ENCODE assay signal across 1 cellular context in the genomic region with DNA sequence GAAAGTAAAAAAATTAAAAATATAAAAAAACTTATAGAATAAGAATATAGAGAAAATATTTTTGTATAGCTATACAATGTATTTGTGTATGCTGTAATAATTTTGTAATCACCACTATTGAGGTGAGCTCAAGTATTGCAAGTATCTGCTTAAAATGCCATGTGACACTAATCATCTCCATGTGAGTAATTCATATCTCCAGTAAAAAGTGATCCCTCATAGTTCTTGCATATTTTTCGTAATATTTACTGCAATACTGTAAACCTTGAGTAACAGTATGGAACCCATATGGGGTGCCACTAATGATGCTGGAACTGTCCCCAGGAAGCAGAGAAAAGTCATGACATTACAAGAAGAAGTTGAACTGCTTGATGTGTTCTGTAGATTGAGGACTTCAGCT.
TF ChIP-seq lines count a peak whose summit lies in the region.

No MANE protein-coding gene starts in this region.

TF ChIP-seq in A549, 52 proteins besides CTCF, POLR2A, EP300 and RAD21 (continued from another document):
- TF ChIP-seq, protein P1, sequence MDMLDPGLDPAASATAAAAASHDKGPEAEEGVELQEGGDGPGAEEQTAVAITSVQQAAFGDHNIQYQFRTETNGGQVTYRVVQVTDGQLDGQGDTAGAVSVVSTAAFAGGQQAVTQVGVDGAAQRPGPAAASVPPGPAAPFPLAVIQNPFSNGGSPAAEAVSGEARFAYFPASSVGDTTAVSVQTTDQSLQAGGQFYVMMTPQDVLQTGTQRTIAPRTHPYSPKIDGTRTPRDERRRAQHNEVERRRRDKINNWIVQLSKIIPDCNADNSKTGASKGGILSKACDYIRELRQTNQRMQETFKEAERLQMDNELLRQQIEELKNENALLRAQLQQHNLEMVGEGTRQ (IDR thresholded peaks at IDR 0.05): no peak
- no peak for TF ChIP-seq EHF (CRISPR knock-in tag; IDR thresholded peaks at IDR 0.05)
- no peak for TF ChIP-seq RNF2 (IDR thresholded peaks at IDR 0.05; ENCODE audit: borderline replicate concordance, low read depth)
- no peak for TF ChIP-seq HOXB13 (CRISPR knock-in tag; IDR thresholded peaks at IDR 0.05; ENCODE audit: low read depth)
- TF ChIP-seq RCOR1 (IDR thresholded peaks at IDR 0.05; ENCODE audit: low read depth, low read length): no peak
- TF ChIP-seq ZFP36 (IDR thresholded peaks at IDR 0.05; ENCODE audit: borderline replicate concordance, partially characterized antibody): no peak
